Comparison of ENCODE assay signal across 15 cellular contexts in genomic region chr14:32134448-32135070, GRCh38. TPM values are rescaled to one million over a fixed set of nuclear protein-coding genes. Genes with fewer than 3 reads are reported as not detected.
DNase-seq lines count a peak whose midpoint lies in the region; ATAC-seq and TF ChIP-seq lines count a peak whose summit lies in the region.
"Had no signal": no experiment of that assay in that cellular context is flagged by ENCODE, and none has a peak within 500 bp of the region (broad histone marks: within the 10 kb centered on the region; RNA-seq: fewer than 3 reads in every experiment).

No MANE protein-coding gene starts in this region.

- DNase-seq in EL (peak; percentile 84), NCI-H128 (lab: John Stamatoyannopoulos, UW; ENCODE audit: unreplicated experiment) (peak; percentile 16), astrocyte of the cerebellum (ENCODE audit: low read depth) (peak; percentile 18), kidney tubule cell (ENCODE audit: low spot score) (no peak)
- DNase-seq in activated CD8-positive, alpha-beta T cell treated with anti-CD3 and anti-CD28 coated beads, Interleukin-2, amount 10 ng/mL, durations not matched to agents 7 days and 5 days, result no peak
- no peak for DNase-seq in effector CD4-positive, alpha-beta T cell
- DNase-seq: colonic mucosa, left lung, NCI-H1092 treated with DMSO at 0.1 percent for 48 hours, T-helper 2 cell had no signal

- in situ Hi-C loops in astrocyte of the cerebellum (cut with HindIII; ENCODE audit: low sequenced_read_pairs), result no loop called here

- peaks cover 99% of the 10 kb centered on the region for H3K36me3 Mint-ChIP-seq in nephron (ENCODE audit: low read depth)
- H3K36me3 Mint-ChIP-seq in activated CD8-positive, alpha-beta T cell treated with anti-CD3 and anti-CD28 coated beads, Interleukin-2, amount 10 ng/mL, durations not matched to agents 7 days and 5 days (ENCODE audit: low read depth), result peaks cover 51% of the 10 kb centered on the region

- H3K9me3 Mint-ChIP-seq in nephron, result peaks cover 52% of the 10 kb centered on the region
- H3K9me3 Mint-ChIP-seq in activated CD8-positive, alpha-beta T cell treated with anti-CD3 and anti-CD28 coated beads, Interleukin-2, amount 10 ng/mL, durations not matched to agents 7 days and 5 days (ENCODE audit: insufficient read depth), result peaks cover 4% of the 10 kb centered on the region

- H3K27me3 Mint-ChIP-seq in nephron (ENCODE audit: low read depth), result no peaks in the 10 kb centered on the region
- no peaks in the 10 kb centered on the region for H3K27me3 Mint-ChIP-seq in activated CD8-positive, alpha-beta T cell treated with anti-CD3 and anti-CD28 coated beads, Interleukin-2, amount 10 ng/mL, durations not matched to agents 7 days and 5 days (ENCODE audit: low read depth)

- peaks cover 13% of the 10 kb centered on the region for H3K4me1 Mint-ChIP-seq in nephron
- H3K4me1 Mint-ChIP-seq in activated CD8-positive, alpha-beta T cell treated with anti-CD3 and anti-CD28 coated beads, Interleukin-2, amount 10 ng/mL, durations not matched to agents 7 days and 5 days (ENCODE audit: low read depth), result no peaks in the 10 kb centered on the region
- H3K4me1 Mint-ChIP-seq: neural crest cell had no signal

- H3K4me3 Mint-ChIP-seq in nephron, result peak overlapping the region in 1 of 3 experiments; percentile 15
- H3K4me3 Mint-ChIP-seq in activated CD8-positive, alpha-beta T cell treated with anti-CD3 and anti-CD28 coated beads, Interleukin-2, amount 10 ng/mL, durations not matched to agents 7 days and 5 days, result no peak overlapping the region
- H3K4me3 Mint-ChIP-seq: GM23338, neural crest cell had no signal

- H3K4me3 ChIP-seq in astrocyte of the cerebellum (ENCODE audit: low read depth, low read length), result no peak overlapping the region
- H3K4me3 ChIP-seq: colonic mucosa, GM23338, left lung, thoracic aorta had no signal

- CTCF ChIA-PET in activated CD8-positive, alpha-beta T cell treated with anti-CD3 and anti-CD28 coated beads, Interleukin-2, amount 10 ng/mL, durations not matched to agents 7 days and 5 days (lab: Charles Lee), result no interaction called here

- no peak for ATAC-seq in GM18511 (IDR thresholded peaks at IDR 0.05; ENCODE audit: unreplicated experiment)
- ATAC-seq in activated CD8-positive, alpha-beta T cell treated with anti-CD3 and anti-CD28 coated beads, Interleukin-2, amount 10 ng/mL, durations not matched to agents 7 days and 5 days, result no peak
- ATAC-seq: GM23338, left lung had no signal

- TF ChIP-seq CTCF in astrocyte of the cerebellum (IDR thresholded peaks at IDR 0.05; ENCODE audit: low read depth, low read length, missing control alignments), result no peak
- TF ChIP-seq CTCF in nephron (IDR thresholded peaks at IDR 0.05; ENCODE audit: unreplicated experiment in 3 of 3), result no peak

- POLR2A ChIA-PET in activated CD8-positive, alpha-beta T cell treated with anti-CD3 and anti-CD28 coated beads, Interleukin-2, amount 10 ng/mL, durations not matched to agents 7 days and 5 days (lab: Charles Lee), result no interaction called here

- peak overlapping the region; percentile 18 to 53 (median 52) for H3K27ac Mint-ChIP-seq in nephron
- H3K27ac Mint-ChIP-seq in activated CD8-positive, alpha-beta T cell treated with anti-CD3 and anti-CD28 coated beads, Interleukin-2, amount 10 ng/mL, durations not matched to agents 7 days and 5 days, result no peak overlapping the region
- H3K27ac Mint-ChIP-seq: GM23338 had no signal

RNA-seq across cellular contexts. Expression of gene ARHGAP5, which starts 57.5 kb away (rescaled TPM):
- total RNA-seq in activated CD8-positive, alpha-beta T cell treated with anti-CD3 and anti-CD28 coated beads, Interleukin-2, amount 10 ng/mL, durations not matched to agents 7 days and 5 days, result 10 to 100 TPM; 29.1 to 29.5 TPM

Comparison
In these comparisons a context has a peak if more than half of its experiments do, and no peak if none do; other contexts are left out.
1. DNase-seq: peak in EL (single experiment), NCI-H128 (single experiment) and astrocyte of the cerebellum (single experiment); none in activated CD8-positive, alpha-beta T cell treated with anti-CD3 and anti-CD28 coated beads, Interleukin-2, amount 10 ng/mL, durations not matched to agents 7 days and 5 days (single experiment), effector CD4-positive, alpha-beta T cell (single experiment) and kidney tubule cell (single experiment).